ENCODE assay signal across 19 cellular contexts in genomic region chr6:121309768-121310473, GRCh38. TPM values are rescaled to one million over a fixed set of nuclear protein-coding genes. Genes with fewer than 3 reads are reported as not detected.
A peak's percentile ranks its signal among the peaks of the same experiment; 100 is the strongest.
DNase-seq lines count a peak whose midpoint lies in the region; ATAC-seq and TF ChIP-seq lines count a peak whose summit lies in the region.
"Had no signal": no experiment of that assay in that cellular context is flagged by ENCODE, and none has a peak within 500 bp of the region (broad histone marks: within the 10 kb centered on the region; RNA-seq: fewer than 3 reads in every experiment).

No MANE protein-coding gene starts in this region.

- no peak overlapping the region for H3K27ac Mint-ChIP-seq in activated CD8-positive, alpha-beta T cell treated with anti-CD3 and anti-CD28 coated beads for 36 hours

- no peak for TF ChIP-seq POLR2A in gastrocnemius medialis (IDR thresholded peaks at IDR 0.05)

- peaks cover 7% of the 10 kb centered on the region for H3K36me3 Mint-ChIP-seq in activated CD8-positive, alpha-beta T cell treated with anti-CD3 and anti-CD28 coated beads for 36 hours (ENCODE audit: low read depth)

- intact Hi-C loops in activated CD8-positive, alpha-beta T cell treated with anti-CD3 and anti-CD28 coated beads for 36 hours (cut with micrococcal nuclease) = no loop called here
- intact Hi-C loops in gastrocnemius medialis (cut with DNase I; ENCODE audit: low total_unique reads) = no loop called here

- in situ Hi-C loops in gastrocnemius medialis (cut with MboI; ENCODE audit: low sequenced_read_pairs in 4 of 4) = no loop called here

- H3K9ac ChIP-seq in SK-N-MC (ENCODE audit: insufficient read length) = no peak overlapping the region

- no peak for TF ChIP-seq CTCF in activated CD8-positive, alpha-beta T cell treated with anti-CD3 and anti-CD28 coated beads for 36 hours (IDR thresholded peaks at IDR 0.05)
- no peak for TF ChIP-seq CTCF in gastrocnemius medialis (IDR thresholded peaks at IDR 0.05 in 4 of 5, conservative IDR thresholded peaks at IDR 0.05 in 1 of 5)

- peaks cover 6% of the 10 kb centered on the region for H3K36me3 ChIP-seq in SK-N-MC (ENCODE audit: insufficient read depth, low read length)
- H3K36me3 ChIP-seq in gastrocnemius medialis = no peaks in the 10 kb centered on the region
- H3K36me3 ChIP-seq: thoracic aorta had no signal

- H3K9me3 ChIP-seq in SK-N-MC (ENCODE audit: low read depth, low read length) (no peaks in the 10 kb centered on the region), gastrocnemius medialis (no peaks in the 10 kb centered on the region)
- H3K9me3 ChIP-seq: body of pancreas, thoracic aorta had no signal

- H3K27ac ChIP-seq in SK-N-MC = peak overlapping the region; percentile 30; the same call in 1 of the 2 replicates
- H3K27ac ChIP-seq in gastrocnemius medialis = no peak overlapping the region
- H3K27ac ChIP-seq: body of pancreas, thoracic aorta, VCaP had no signal

- CTCF ChIA-PET in activated CD8-positive, alpha-beta T cell treated with anti-CD3 and anti-CD28 coated beads for 36 hours (lab: Charles Lee) = no interaction called here

- H3K27me3 ChIP-seq in gastrocnemius medialis = no peaks in the 10 kb centered on the region
- H3K27me3 ChIP-seq: body of pancreas had no signal

- H3K4me3 ChIP-seq in SK-N-MC (no peak overlapping the region), gastrocnemius medialis (no peak overlapping the region)
- H3K4me3 ChIP-seq: body of pancreas, thoracic aorta had no signal

- no peak for ATAC-seq in activated CD8-positive, alpha-beta T cell treated with anti-CD3 and anti-CD28 coated beads for 36 hours
- ATAC-seq in gastrocnemius medialis (no peak), GM19324 (IDR thresholded peaks at IDR 0.05; ENCODE audit: low FRiP score, unreplicated experiment) (no peak)
- ATAC-seq: body of pancreas, sciatic nerve had no signal

- POLR2A ChIA-PET in activated CD8-positive, alpha-beta T cell treated with anti-CD3 and anti-CD28 coated beads for 36 hours (lab: Charles Lee) = no interaction called here

- H3K27me3 Mint-ChIP-seq in activated CD8-positive, alpha-beta T cell treated with anti-CD3 and anti-CD28 coated beads for 36 hours = no peaks in the 10 kb centered on the region

- H3K4me1 Mint-ChIP-seq in activated CD8-positive, alpha-beta T cell treated with anti-CD3 and anti-CD28 coated beads for 36 hours (ENCODE audit: low read depth) = no peaks in the 10 kb centered on the region
- H3K4me1 Mint-ChIP-seq: neural crest cell had no signal

- no peak overlapping the region for H3K4me3 Mint-ChIP-seq in activated CD8-positive, alpha-beta T cell treated with anti-CD3 and anti-CD28 coated beads for 36 hours
- H3K4me3 Mint-ChIP-seq: neural crest cell had no signal

- H3K4me1 ChIP-seq in gastrocnemius medialis = no peaks in the 10 kb centered on the region

- peaks cover 3% of the 10 kb centered on the region for H3K9me3 Mint-ChIP-seq in activated CD8-positive, alpha-beta T cell treated with anti-CD3 and anti-CD28 coated beads for 36 hours

- DNase-seq in EH (ENCODE audit: low read depth) (peak; percentile 82), SK-N-MC (ENCODE audit: low read depth, low spot score) (no peak), fibroblast of gingiva (ENCODE audit: low read depth) (peak; percentile 69), non-pigmented ciliary epithelial cell (ENCODE audit: low read depth) (peak; percentile 66), gastrocnemius medialis (no peak), Kasumi-1 (lab: John Stamatoyannopoulos, UW) (no peak)
- no peak for DNase-seq in activated CD8-positive, alpha-beta T cell treated with anti-CD3 and anti-CD28 coated beads for 36 hours
- DNase-seq: activated effector memory CD4-positive, alpha-beta T cell treated with anti-CD3 and anti-CD28 coated beads, Interleukin-2, amount 50 U/mL, for 16 hours; body of pancreas; MM.1S; NCI-H2029; NCI-H510A treated with DMSO at 0.1 percent for 48 hours; OCI-M1; stimulated activated CD4-positive, alpha-beta T cell treated with anti-CD3 and anti-CD28 coated beads, Interleukin-2, amount 100 ng/mL, for 48 hours had no signal

RNA-seq across cellular contexts. Expression of gene TBC1D32, which starts 24.4 kb away (rescaled TPM):
- total RNA-seq in activated CD8-positive, alpha-beta T cell treated with anti-CD3 and anti-CD28 coated beads for 36 hours = 10 to 100 TPM in 1 of 2 experiments, 1 to 10 TPM in 1; 8.1 to 10.4 TPM
- total RNA-seq in gastrocnemius medialis = 1 to 10 TPM in 1 of 4 donors, under 1 TPM in 3; 0.07 to 1.2 (median 0.43) TPM

Comparison
In these comparisons a context has a peak if more than half of its experiments do, and no peak if none do; other contexts are left out.
1. DNase-seq: peak in EH (single experiment), fibroblast of gingiva (single experiment) and non-pigmented ciliary epithelial cell (single experiment); none in SK-N-MC (single experiment), activated CD8-positive, alpha-beta T cell treated with anti-CD3 and anti-CD28 coated beads for 36 hours (single experiment), gastrocnemius medialis (0 of 2) and Kasumi-1 (0 of 2).
2. RNA of gene TBC1D32, which starts 24.4 kb away (total RNA-seq): 8.1 to 10.4 TPM in activated CD8-positive, alpha-beta T cell treated with anti-CD3 and anti-CD28 coated beads for 36 hours; 0.07 to 1.2 TPM in gastrocnemius medialis; every median in the first group is over 4 times any median in the second.